ENCODE assay signal across 8 cellular contexts in genomic region chr2:10412380-10412779, GRCh38. TPM values are rescaled to one million over a fixed set of nuclear protein-coding genes. Genes with fewer than 3 reads are reported as not detected.
DNase-seq lines count a peak whose midpoint lies in the region; ATAC-seq, FAIRE-seq and TF ChIP-seq lines count a peak whose summit lies in the region.

No MANE protein-coding gene starts in this region.

- H3K27ac Mint-ChIP-seq in CD14-positive monocyte = peak overlapping the region; percentile 33 to 98 (median 94)

- H3K36me3 ChIP-seq in H1 (ENCODE audit: control insufficient read depth in 2 of 4, insufficient read depth in 4 of 4, low read length in 3 of 4) (no peaks in the 10 kb centered on the region), esophagus squamous epithelium (no peaks in the 10 kb centered on the region)

- H3K36me3 Mint-ChIP-seq in CD14-positive monocyte = peaks cover 29 to 47% of the 10 kb centered on the region in 2 donors

- H3K56ac ChIP-seq in H1 (replicated peaks; ENCODE audit: insufficient read length, low read depth, low read length) = no peak overlapping the region

- H3K4me3 ChIP-seq in H1 (ENCODE audit: extremely low read depth in 1 of 4, insufficient read depth in 2 of 4, low read depth in 3 of 4, low read length in 4 of 4) = no peak overlapping the region
- no peak overlapping the region for H3K4me3 ChIP-seq in esophagus squamous epithelium

- WGBS in H1 (ENCODE audit: extremely low coverage in 1 of 2, insufficient coverage in 1 of 2, insufficient read length in 1 of 2, insufficient replicate concordance in 2 of 2, low coverage in 1 of 2, low lambda C conversion rate in 2 of 2, missing lambda C conversion rate in 1 of 2), 2 experiments = 79% methylated on average over 3 of the region's 3 CpGs; no CpG with 5 or more reads in 1 of the 2 experiments
- 100% methylated on average over 2 of the region's 3 CpGs for WGBS in esophagus squamous epithelium, 2 donors

- TF ChIP-seq POLR2A in H1 (IDR thresholded peaks at IDR 0.05; ENCODE audit: control extremely low read depth in 1 of 2, low read depth in 2 of 2, low read length in 2 of 2) = no peak
- TF ChIP-seq POLR2A in esophagus squamous epithelium (IDR thresholded peaks at IDR 0.05) = no peak

- H2AFZ ChIP-seq in H1 (ENCODE audit: low read length) = no peak overlapping the region

- DNase-seq in CD14-positive monocyte (ENCODE audit: low spot score) (peak; percentile 67), NCI-H69 (lab: John Stamatoyannopoulos, UW) (peak; percentile 41), H1 (ENCODE audit: low read depth in 1 of 2, low spot score in 2 of 2) (peak in 1 of 2 experiments; percentile 62), retina (no peak), esophagus squamous epithelium (lab: John Stamatoyannopoulos, UW) (no peak)

- H3K9me3 ChIP-seq in H1 (ENCODE audit: insufficient read depth in 2 of 2, low read depth in 1 of 2, low read length in 1 of 2) = 0 out of 4 replicates have a peak, but pooled peaks cover 0 to 2% of the 10 kb centered on the region in 2 experiments
- no peaks in the 10 kb centered on the region for H3K9me3 ChIP-seq in esophagus squamous epithelium

- intact Hi-C loops in CD14-positive monocyte (cut with micrococcal nuclease) (loop anchor here (5.0 kb wide), 2 partner anchors 110 to 290 kb away; partner anchors contain the start of genes HPCAL1 (in 1 of the 2) and RRM2 (in 1 of the 2)), esophagus squamous epithelium (cut with DNase I) (loop anchor here (5.0 kb wide), 1 partner anchor 280 kb away; no protein-coding TSS in a partner anchor)

- no peak overlapping the region for H3K4me2 ChIP-seq in H1 (ENCODE audit: insufficient read depth in 1 of 2, low read depth in 2 of 2, low read length in 2 of 2)

- no peak overlapping the region for H4K5ac ChIP-seq in H1 (ENCODE audit: insufficient read length, low read depth, low read length)

- H3K18ac ChIP-seq in H1 (ENCODE audit: extremely low read depth, low read length) = no peak overlapping the region

- no peaks in the 10 kb centered on the region for H3K79me2 ChIP-seq in H1 (ENCODE audit: control insufficient read depth in 1 of 2, insufficient read depth in 2 of 2, low read length in 2 of 2)

- H3K23me2 ChIP-seq in H1 (ENCODE audit: low read depth, low read length) = no peaks in the 10 kb centered on the region

- H2BK12ac ChIP-seq in H1 (ENCODE audit: low read depth, low read length) = no peak overlapping the region

- no peaks in the 10 kb centered on the region for H4K20me1 ChIP-seq in H1 (replicated peaks in 1 of 2; ENCODE audit: control insufficient read depth in 1 of 2, insufficient read depth in 2 of 2, low read length in 2 of 2)

- no peak for TF ChIP-seq CTCF in CD14-positive monocyte (IDR thresholded peaks at IDR 0.05)
- no peak for TF ChIP-seq CTCF in H1 (IDR thresholded peaks at IDR 0.05; ENCODE audit: control extremely low read depth in 1 of 3, insufficient read depth in 1 of 3, low read depth in 1 of 3, low read length in 3 of 3)
- no peak for TF ChIP-seq CTCF in esophagus squamous epithelium (IDR thresholded peaks at IDR 0.05)

- CTCF ChIA-PET in H1 (lab: Charles Lee; ENCODE audit: partially characterized antibody) = interaction anchor here (0.5 to 1.5 kb wide), 6 partner anchors 20 to 271 kb away, joined by 3 to 4 read pairs (median 4); no protein-coding TSS in a partner anchor

- peak overlapping the region; percentile 79; the same call in 1 of the 2 replicates for H2AK5ac ChIP-seq in H1 (ENCODE audit: low read depth, low read length)

- no peak overlapping the region for H4K8ac ChIP-seq in H1 (ENCODE audit: extremely low read depth, insufficient read depth, low read length)

- H3K4me1 Mint-ChIP-seq in CD14-positive monocyte = peaks cover 52% of the 10 kb centered on the region

- H3K27me3 Mint-ChIP-seq in CD14-positive monocyte (ENCODE audit: low read depth in 3 of 3) = peaks cover 0 to 7% (median 0%) of the 10 kb centered on the region in 3 donors

- no peak for TF ChIP-seq RAD21 in H1 (IDR thresholded peaks at IDR 0.05 in 1 of 2, conservative IDR thresholded peaks at IDR 0.05 in 1 of 2; ENCODE audit: low read depth in 2 of 2, low read length in 2 of 2)

- POLR2A ChIA-PET in H1 (lab: Charles Lee; ENCODE audit: partially characterized antibody) = no interaction called here

- no peak overlapping the region for H3K9ac ChIP-seq in H1 (replicated peaks in 1 of 4; ENCODE audit: extremely low read depth in 1 of 4, low read depth in 3 of 4, low read length in 3 of 4)

- no peak overlapping the region for H3K4me3 Mint-ChIP-seq in CD14-positive monocyte

- no peak overlapping the region for H4K91ac ChIP-seq in H1 (replicated peaks; ENCODE audit: insufficient read length, low read length)

- no peaks in the 10 kb centered on the region; a peak in 1 of 7 replicates for H3K27me3 ChIP-seq in H1 (replicated peaks in 1 of 4; ENCODE audit: control insufficient read depth in 3 of 4, extremely low read depth in 1 of 4, insufficient read depth in 3 of 4, low read length in 3 of 4)
- H3K27me3 ChIP-seq in esophagus squamous epithelium = no peaks in the 10 kb centered on the region

- H2BK120ac ChIP-seq in H1 (replicated peaks; ENCODE audit: low read depth, low read length) = no peak overlapping the region

- peak overlapping the region; percentile 44; the same call in 1 of the 2 replicates for H2BK5ac ChIP-seq in H1 (ENCODE audit: low read depth, low read length)

- no peak overlapping the region for H3K4ac ChIP-seq in H1 (replicated peaks; ENCODE audit: insufficient read length, low read depth, low read length)

- H3K9me3 Mint-ChIP-seq in CD14-positive monocyte = peaks cover 0 to 6% (median 3%) of the 10 kb centered on the region in 7 donors

- H3K4me1 ChIP-seq in H1 (replicated peaks in 1 of 4; ENCODE audit: control insufficient read depth in 3 of 4, insufficient read depth in 4 of 4, low read length in 3 of 4) (peaks cover 0 to 3% (median 2%) of the 10 kb centered on the region in 4 experiments; a peak in 3 of 7 replicates), esophagus squamous epithelium (peaks cover 12 to 28% (median 19%) of the 10 kb centered on the region in 3 donors)

- no peak overlapping the region for H2BK20ac ChIP-seq in H1 (ENCODE audit: low read length)

- no peak for TF ChIP-seq EP300 in H1 (IDR thresholded peaks at IDR 0.05; ENCODE audit: borderline replicate concordance in 1 of 2, low read depth in 2 of 2, low read length in 2 of 2)

- FAIRE-seq in H1 (lab: Jason Lieb, UNC) = peak; percentile 32

- H3K14ac ChIP-seq in H1 (ENCODE audit: insufficient read length) = no peak overlapping the region

- ATAC-seq in GM18868 (IDR thresholded peaks at IDR 0.05; ENCODE audit: unreplicated experiment) (peak; percentile 35), HG03571 (IDR thresholded peaks at IDR 0.05; ENCODE audit: unreplicated experiment) (no peak), HG02970 (IDR thresholded peaks at IDR 0.05; ENCODE audit: low FRiP score, unreplicated experiment) (no peak)

- no peaks in the 10 kb centered on the region for H3K79me1 ChIP-seq in H1 (ENCODE audit: low read depth, low read length)

- no peak overlapping the region for H3K27ac ChIP-seq in H1 (ENCODE audit: low read depth, low read length)
- no peak overlapping the region for H3K27ac ChIP-seq in esophagus squamous epithelium

- H3K23ac ChIP-seq in H1 (ENCODE audit: insufficient read length) = no peak overlapping the region

- peak overlapping the region; percentile 95; the same call in 1 of the 2 replicates for H2BK15ac ChIP-seq in H1 (ENCODE audit: low read length)

TF ChIP-seq in H1, 55 proteins besides CTCF, POLR2A, EP300 and RAD21 (continues in another document):
- TF ChIP-seq CREB1 (IDR thresholded peaks at IDR 0.05) = peak; percentile 56; the same call in 1 of the 2 replicates
- TF ChIP-seq MAFK (IDR thresholded peaks at IDR 0.05; ENCODE audit: low read depth, low read length) = no peak
- TF ChIP-seq JUN (IDR thresholded peaks at IDR 0.05; ENCODE audit: low read depth, low read length) = no peak
- TF ChIP-seq SIX5 (IDR thresholded peaks at IDR 0.05; ENCODE audit: low read depth, low read length) = peak; percentile 79
- peak; percentile 23; the same call in 1 of the 2 replicates for TF ChIP-seq JUND (IDR thresholded peaks at IDR 0.05; ENCODE audit: low read length)
- TF ChIP-seq, protein P1, sequence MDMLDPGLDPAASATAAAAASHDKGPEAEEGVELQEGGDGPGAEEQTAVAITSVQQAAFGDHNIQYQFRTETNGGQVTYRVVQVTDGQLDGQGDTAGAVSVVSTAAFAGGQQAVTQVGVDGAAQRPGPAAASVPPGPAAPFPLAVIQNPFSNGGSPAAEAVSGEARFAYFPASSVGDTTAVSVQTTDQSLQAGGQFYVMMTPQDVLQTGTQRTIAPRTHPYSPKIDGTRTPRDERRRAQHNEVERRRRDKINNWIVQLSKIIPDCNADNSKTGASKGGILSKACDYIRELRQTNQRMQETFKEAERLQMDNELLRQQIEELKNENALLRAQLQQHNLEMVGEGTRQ (IDR thresholded peaks at IDR 0.05; ENCODE audit: low read length) = peak; percentile 84
- TF ChIP-seq NANOG (IDR thresholded peaks at IDR 0.05; ENCODE audit: insufficient read depth, low read depth, low read length, poor library complexity, severe bottlenecking) = no peak
- TF ChIP-seq ATF3 (IDR thresholded peaks at IDR 0.05; ENCODE audit: insufficient read depth, low read depth, low read length) = peak; percentile 64; the same call in 1 of the 2 replicates
- no peak for TF ChIP-seq NRF1 (IDR thresholded peaks at IDR 0.05; ENCODE audit: low read depth, low read length)
- TF ChIP-seq SP2 (IDR thresholded peaks at IDR 0.05; ENCODE audit: low read length) = no peak
- no peak for TF ChIP-seq EGR1 (IDR thresholded peaks at IDR 0.05; ENCODE audit: borderline replicate concordance, low read depth, low read length)
- TF ChIP-seq SP1 (IDR thresholded peaks at IDR 0.05; ENCODE audit: low read depth, low read length) = peak; percentile 72; the same call in 1 of the 2 replicates
- TF ChIP-seq GTF2F1 (IDR thresholded peaks at IDR 0.05; ENCODE audit: borderline replicate concordance, low read depth, low read length) = no peak

RNA-seq across cellular contexts. Expression of gene ODC1, which starts 35.7 kb away (rescaled TPM):
- 10 to 100 TPM; 22.7 to 23.6 TPM for polyA plus RNA-seq in CD14-positive monocyte
- total RNA-seq in H1 (2021; fragmentation: NEBNext Ultra II Directional; extraction: Animal tissue kit (Norgen Biotek cat#: 25700)) = 73.6 and 76.7 TPM in 2 replicates
- polyA plus RNA-seq in H1 (2011; rRNA removed) = 39.9 and 57.2 TPM in 2 replicates
- polyA plus RNA-seq in H1 (2011; cell fraction: cytosol; rRNA removed) = 52.1 TPM
- polyA plus RNA-seq in H1 (2011; cell fraction: nucleus; rRNA removed) = 28.3 TPM
- polyA plus RNA-seq in H1 (2012, experiment 1 of 2) = 51.1 to 69.3 TPM (median 56.4 TPM) in 4 replicates
- 47.0 TPM for polyA plus RNA-seq in H1 (2012, experiment 2 of 2)
- polyA plus RNA-seq in H1 (2013, experiment 1 of 2) = 36.2 TPM
- 38.4 TPM for polyA plus RNA-seq in H1 (2013, experiment 2 of 2)
- polyA minus RNA-seq in H1 (2011; rRNA and poly(A)+ RNA removed) = 62.9 and 69.6 TPM in 2 replicates
- 26.7 TPM for polyA minus RNA-seq in H1 (2011; cell fraction: cytosol; rRNA and poly(A)+ RNA removed)
- polyA minus RNA-seq in H1 (2011; cell fraction: nucleus; rRNA and poly(A)+ RNA removed) = 24.6 TPM
- 10 to 100 TPM; 14.9 to 66.8 (median 26.3) TPM for total RNA-seq in esophagus squamous epithelium

Comparison
In these comparisons a context has a peak if more than half of its experiments do, and no peak if none do; other contexts are left out.
1. DNase-seq: peak in CD14-positive monocyte (single experiment) and NCI-H69 (single experiment); none in retina (single experiment) and esophagus squamous epithelium (single experiment).